In genomic region chr10:128631801-128632241, GRCh38 we compare ENCODE assay signal across 9 cellular contexts.
A peak's percentile ranks its signal among the peaks of the same experiment; 100 is the strongest.
DNase-seq lines count a peak whose midpoint lies in the region; ATAC-seq and TF ChIP-seq lines count a peak whose summit lies in the region.
"Had no signal": no experiment of that assay in that cellular context is flagged by ENCODE, and none has a peak within 500 bp of the region (broad histone marks: within the 10 kb centered on the region; RNA-seq: fewer than 3 reads in every experiment).

No MANE protein-coding gene starts in this region.

- intact Hi-C loops in esophagus muscularis mucosa (cut with DNase I): loop anchor here (5.0 kb wide), 1 partner anchor 230 kb away; no protein-coding TSS in a partner anchor
- intact Hi-C loops in gastrocnemius medialis (cut with DNase I; ENCODE audit: low total_unique reads): no loop called here

- 43% methylated on average over 12 of the region's 12 CpGs for WGBS in esophagus muscularis mucosa

- no peak for TF ChIP-seq POLR2A in esophagus muscularis mucosa (IDR thresholded peaks at IDR 0.05; ENCODE audit: low read depth)
- no peak for TF ChIP-seq POLR2A in gastrocnemius medialis (IDR thresholded peaks at IDR 0.05)

- TF ChIP-seq EP300 in esophagus muscularis mucosa (IDR thresholded peaks at IDR 0.05): no peak

- TF ChIP-seq CTCF in esophagus muscularis mucosa (IDR thresholded peaks at IDR 0.05) (peak; percentile 31 to 59 (median 50)), gastrocnemius medialis (IDR thresholded peaks at IDR 0.05 in 4 of 5, conservative IDR thresholded peaks at IDR 0.05 in 1 of 5) (peak in 4 of 5 experiments; percentile 12 to 54 (median 38))

- no peak for ATAC-seq in gastrocnemius medialis
- no peak for ATAC-seq in GM21717 (IDR thresholded peaks at IDR 0.05; ENCODE audit: unreplicated experiment)
- ATAC-seq: A549 had no signal

- no peaks in the 10 kb centered on the region for H3K36me3 ChIP-seq in esophagus muscularis mucosa
- no peaks in the 10 kb centered on the region for H3K36me3 ChIP-seq in gastrocnemius medialis

- no peaks in the 10 kb centered on the region for H3K27me3 ChIP-seq in esophagus muscularis mucosa
- no peaks in the 10 kb centered on the region for H3K27me3 ChIP-seq in gastrocnemius medialis

- no peak overlapping the region for H3K27ac ChIP-seq in esophagus muscularis mucosa (replicated peaks in 1 of 4)
- H3K27ac ChIP-seq in gastrocnemius medialis: no peak overlapping the region
- H3K27ac ChIP-seq: A549 had no signal

- H3K9me3 ChIP-seq in esophagus muscularis mucosa (no peaks in the 10 kb centered on the region), gastrocnemius medialis (no peaks in the 10 kb centered on the region)
- H3K9me3 ChIP-seq: A549 had no signal

- DNase-seq in DMS 273 (lab: John Stamatoyannopoulos, UW; ENCODE audit: unreplicated experiment): peak; percentile 53
- DNase-seq in DMS 273 treated with DMSO at 0.1 percent for 48 hours (lab: John Stamatoyannopoulos, UW): no peak
- peak; percentile 68 for DNase-seq in NCI-H748 (lab: John Stamatoyannopoulos, UW; ENCODE audit: unreplicated experiment)
- DNase-seq in esophagus muscularis mucosa (ENCODE audit: extremely low spot score): peak; percentile 62
- DNase-seq in gastrocnemius medialis: no peak
- no peak for DNase-seq in stimulated activated CD4-positive, alpha-beta T cell treated with anti-CD3 and anti-CD28 coated beads, Interleukin-12 subunit alpha, Interleukin-12 subunit beta, amount 100 ng/mL, for 4 hours
- DNase-seq in NCI-H2227 treated with DMSO at 0.1 percent for 48 hours (lab: John Stamatoyannopoulos, UW): no peak

- no peak overlapping the region for H3K4me3 ChIP-seq in esophagus muscularis mucosa
- H3K4me3 ChIP-seq in gastrocnemius medialis: no peak overlapping the region
- H3K4me3 ChIP-seq: A549 had no signal

- in situ Hi-C loops in gastrocnemius medialis (cut with MboI; ENCODE audit: low sequenced_read_pairs in 4 of 4): no loop called here

- H3K4me1 ChIP-seq in esophagus muscularis mucosa (peaks cover 0 to 10% (median 3%) of the 10 kb centered on the region in 4 donors), gastrocnemius medialis (peaks cover 0 to 4% of the 10 kb centered on the region in 2 donors)
- H3K4me1 ChIP-seq: A549 had no signal

Comparison
In these comparisons a context has a peak if more than half of its experiments do, and no peak if none do; other contexts are left out.
1. DNase-seq: peak in DMS 273 (single experiment), NCI-H748 (single experiment) and esophagus muscularis mucosa (single experiment); none in DMS 273 treated with DMSO at 0.1 percent for 48 hours (single experiment), gastrocnemius medialis (0 of 2), stimulated activated CD4-positive, alpha-beta T cell treated with anti-CD3 and anti-CD28 coated beads, Interleukin-12 subunit alpha, Interleukin-12 subunit beta, amount 100 ng/mL, for 4 hours (single experiment) and NCI-H2227 treated with DMSO at 0.1 percent for 48 hours (single experiment).